In genomic region chr6:128507337-128508310, GRCh38 we compare ENCODE assay signal across 11 cellular contexts. TPM values are rescaled to one million over a fixed set of nuclear protein-coding genes. Genes with fewer than 3 reads are reported as not detected.
DNase-seq lines count a peak whose midpoint lies in the region; ATAC-seq and TF ChIP-seq lines count a peak whose summit lies in the region.
"Had no signal": no experiment of that assay in that cellular context is flagged by ENCODE, and none has a peak within 500 bp of the region (broad histone marks: within the 10 kb centered on the region; RNA-seq: fewer than 3 reads in every experiment).

No MANE protein-coding gene starts in this region.

- H3K27ac Mint-ChIP-seq in HFFc6 = peak overlapping the region; percentile 87
- H3K27ac Mint-ChIP-seq: effector memory CD8-positive, alpha-beta T cell had no signal

- intact Hi-C loops in head of caudate nucleus (cut with DNase I) = no loop called here

- no peaks in the 10 kb centered on the region for H3K27me3 Mint-ChIP-seq in HFFc6 (ENCODE audit: insufficient read depth)

- peak; percentile 57 for DNase-seq in HFFc6
- peak; percentile 69 for DNase-seq in iris pigment epithelial cell (ENCODE audit: low read depth)
- peak in 1 of 49 donors; percentile 22 for DNase-seq in substantia nigra (lab: John Stamatoyannopoulos, UW)
- DNase-seq in HEK293T (ENCODE audit: extremely low spot score) = no peak
- DNase-seq in head of caudate nucleus = no peak
- DNase-seq: effector memory CD8-positive, alpha-beta T cell; Karpas-422; left ventricle myocardium inferior; sigmoid colon had no signal

- H3K27ac ChIP-seq in angular gyrus (ENCODE audit: low read depth, low read length) (peak overlapping the region; percentile 70), substantia nigra (ENCODE audit: low read depth, low read length, poor library complexity, severe bottlenecking) (peak overlapping the region; percentile 75)
- H3K27ac ChIP-seq: left ventricle myocardium inferior had no signal

- peak overlapping the region; percentile 69 for H3K4me3 Mint-ChIP-seq in HFFc6
- H3K4me3 Mint-ChIP-seq: effector memory CD8-positive, alpha-beta T cell had no signal

- CTCF ChIA-PET in HEK293T (lab: Yijun Ruan, JAX) = no interaction called here

- POLR2A ChIA-PET in HEK293T (lab: Yijun Ruan, JAX) = interaction anchor here (0.6 to 1.5 kb wide), 2 partner anchors 9 to 13 kb away, joined by 3 read pairs; partner anchors contain the start of gene PTPRK

- ATAC-seq in GM21526 (IDR thresholded peaks at IDR 0.05; ENCODE audit: low FRiP score, unreplicated experiment) = no peak
- ATAC-seq: effector memory CD8-positive, alpha-beta T cell had no signal

- H3K4me1 Mint-ChIP-seq in HFFc6 (ENCODE audit: low read depth) = peaks cover 82% of the 10 kb centered on the region

- no peaks in the 10 kb centered on the region for H3K9me3 Mint-ChIP-seq in HFFc6
- H3K9me3 Mint-ChIP-seq: effector memory CD8-positive, alpha-beta T cell had no signal

- no peak for TF ChIP-seq CTCF in HFFc6 (IDR thresholded peaks at IDR 0.05)

- H3K36me3 Mint-ChIP-seq in HFFc6 (ENCODE audit: low read depth) = peaks cover 4% of the 10 kb centered on the region; the same call in 1 of the 2 replicates

TF ChIP-seq in HEK293T, 16 proteins besides CTCF, POLR2A, EP300 and RAD21:
- TF ChIP-seq FOXM1 (IDR thresholded peaks at IDR 0.05; ENCODE audit: borderline replicate concordance) (no peak), NFRKB (IDR thresholded peaks at IDR 0.05) (no peak)
TF ChIP-seq in HEK293T: peak in this region for 0.

RNA-seq across cellular contexts. Expression of gene PTPRK, which starts 12.8 kb away (rescaled TPM):
- total RNA-seq in HFFc6 (2021; fragmentation: NEBNext Ultra II Directional; extraction: Animal tissue kit (Norgen Biotek cat#: 25700)) = 100 to 1,000 TPM in 3 of 6 experiments, 10 to 100 TPM in 3; 92.8 to 104 (median 97.3) TPM

Comparison
In these comparisons a context has a peak if more than half of its experiments do, and no peak if none do; other contexts are left out.
1. DNase-seq: peak in HFFc6 (single experiment) and iris pigment epithelial cell (single experiment); none in HEK293T (single experiment) and head of caudate nucleus (0 of 42).